Comparison of ENCODE assay signal across 1 cellular context in genomic region chr21:44489962-44490361, GRCh38.
TF ChIP-seq lines count a peak whose summit lies in the region.

No MANE protein-coding gene starts in this region.

TF ChIP-seq in K562, 482 proteins besides CTCF, POLR2A, EP300 and RAD21:
- TF ChIP-seq TRIM24 (IDR thresholded peaks at IDR 0.05) (no peak), TBL1XR1 (IDR thresholded peaks at IDR 0.05; ENCODE audit: low read length in 2 of 2) (no peak), BACH1 (tag; IDR thresholded peaks at IDR 0.05) (no peak), MLLT1 (IDR thresholded peaks at IDR 0.05) (no peak)
- TF ChIP-seq, protein P1, sequence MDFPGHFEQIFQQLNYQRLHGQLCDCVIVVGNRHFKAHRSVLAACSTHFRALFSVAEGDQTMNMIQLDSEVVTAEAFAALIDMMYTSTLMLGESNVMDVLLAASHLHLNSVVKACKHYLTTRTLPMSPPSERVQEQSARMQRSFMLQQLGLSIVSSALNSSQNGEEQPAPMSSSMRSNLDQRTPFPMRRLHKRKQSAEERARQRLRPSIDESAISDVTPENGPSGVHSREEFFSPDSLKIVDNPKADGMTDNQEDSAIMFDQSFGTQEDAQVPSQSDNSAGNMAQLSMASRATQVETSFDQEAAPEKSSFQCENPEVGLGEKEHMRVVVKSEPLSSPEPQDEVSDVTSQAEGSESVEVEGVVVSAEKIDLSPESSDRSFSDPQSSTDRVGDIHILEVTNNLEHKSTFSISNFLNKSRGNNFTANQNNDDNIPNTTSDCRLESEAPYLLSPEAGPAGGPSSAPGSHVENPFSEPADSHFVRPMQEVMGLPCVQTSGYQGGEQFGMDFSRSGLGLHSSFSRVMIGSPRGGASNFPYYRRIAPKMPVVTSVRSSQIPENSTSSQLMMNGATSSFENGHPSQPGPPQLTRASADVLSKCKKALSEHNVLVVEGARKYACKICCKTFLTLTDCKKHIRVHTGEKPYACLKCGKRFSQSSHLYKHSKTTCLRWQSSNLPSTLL (IDR thresholded peaks at IDR 0.05): 0 out of 2 replicates have a peak, but pooled peaks have one; percentile 46
